In the genomic region with DNA sequence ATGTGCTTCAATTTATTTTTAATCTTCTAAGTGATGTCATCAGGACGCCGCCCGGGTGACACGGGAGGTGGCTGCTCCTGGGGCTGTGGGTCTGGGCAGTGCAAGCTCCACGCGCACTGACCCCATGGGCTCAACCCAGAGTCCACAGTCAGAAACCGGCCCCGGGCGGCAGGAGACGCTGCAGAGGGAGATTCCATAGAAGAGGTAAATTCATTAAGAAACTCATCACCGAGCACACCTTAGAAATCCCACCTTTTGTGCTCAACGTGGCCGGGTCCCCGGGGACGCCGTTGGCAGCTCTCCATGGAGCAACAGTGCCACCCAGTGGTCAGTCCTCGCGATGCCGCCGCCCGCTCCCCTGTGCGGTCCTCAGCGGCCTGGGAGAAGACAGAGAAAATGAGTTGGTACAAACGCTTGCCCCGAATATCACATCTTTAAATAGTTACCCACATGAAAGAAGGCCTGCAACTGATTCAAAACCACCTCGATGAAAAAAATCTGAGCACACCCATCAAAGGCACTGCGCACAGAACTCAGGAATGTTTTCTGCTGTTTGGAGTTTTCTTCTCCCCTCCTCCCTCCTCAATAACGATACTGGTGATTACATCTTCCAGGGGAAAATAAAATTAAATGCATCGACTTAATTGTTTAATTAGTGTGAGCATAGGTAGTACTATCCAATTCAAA, we compare ENCODE assay signal across 8 cellular contexts.
DNase-seq lines count a peak whose midpoint lies in the region; ATAC-seq, FAIRE-seq and TF ChIP-seq lines count a peak whose summit lies in the region.

No MANE protein-coding gene starts in this region.

- peak; percentile 96 for FAIRE-seq in GM12891 (lab: Jason Lieb, UNC)

- no peaks in the 10 kb centered on the region for H3K36me3 Mint-ChIP-seq in activated naive CD8-positive, alpha-beta T cell treated with anti-CD3 and anti-CD28 coated beads, Interleukin-2, amount 50 U/mL, for 24 hours (ENCODE audit: low read depth)

- WGBS in hepatocyte (ENCODE audit: low lambda C conversion rate, missing lambda C conversion rate) = 11% methylated on average over 29 of the region's 29 CpGs
- 15% methylated on average over 29 of the region's 29 CpGs for WGBS in smooth muscle cell (ENCODE audit: low lambda C conversion rate)

- H2AFZ ChIP-seq in SU-DHL-6 (ENCODE audit: low read depth, low read length, severe bottlenecking) (peak overlapping the region; percentile 66), hepatocyte (peak overlapping the region; percentile 34), smooth muscle cell (ENCODE audit: low read depth) (peak overlapping the region; percentile 89)

- H3K9me3 Mint-ChIP-seq in activated naive CD8-positive, alpha-beta T cell treated with anti-CD3 and anti-CD28 coated beads, Interleukin-2, amount 50 U/mL, for 24 hours = no peaks in the 10 kb centered on the region

- H3K4me2 ChIP-seq in SU-DHL-6 (ENCODE audit: low read depth, low read length, poor library complexity, severe bottlenecking) (peak overlapping the region; percentile 51), hepatocyte (peak overlapping the region; percentile 79), smooth muscle cell (peak overlapping the region; percentile 96)

- H3K27ac Mint-ChIP-seq in activated naive CD8-positive, alpha-beta T cell treated with anti-CD3 and anti-CD28 coated beads, Interleukin-2, amount 50 U/mL, for 24 hours = no peak overlapping the region

- no peak overlapping the region for H3K4me3 Mint-ChIP-seq in activated naive CD8-positive, alpha-beta T cell treated with anti-CD3 and anti-CD28 coated beads, Interleukin-2, amount 50 U/mL, for 24 hours

- TF ChIP-seq POLR2A in GM12891 (IDR thresholded peaks at IDR 0.05; ENCODE audit: low read depth, low read length) = no peak

- H3K9ac ChIP-seq in SU-DHL-6 (ENCODE audit: low read length) (peak overlapping the region; percentile 41), smooth muscle cell (ENCODE audit: low read depth) (no peak overlapping the region)

- H4K20me1 ChIP-seq in SU-DHL-6 (ENCODE audit: low read depth, low read length) = no peaks in the 10 kb centered on the region
- H4K20me1 ChIP-seq in hepatocyte (ENCODE audit: insufficient read depth, poor library complexity, severe bottlenecking) = no peaks in the 10 kb centered on the region
- no peaks in the 10 kb centered on the region for H4K20me1 ChIP-seq in smooth muscle cell (ENCODE audit: low read depth)

- H3K27ac ChIP-seq in SU-DHL-6 (ENCODE audit: low read depth, low read length) = peak overlapping the region; percentile 73
- H3K27ac ChIP-seq in hepatocyte = peak overlapping the region; percentile 32
- H3K27ac ChIP-seq in smooth muscle cell (ENCODE audit: low read depth) = peak overlapping the region; percentile 3

- H3K27me3 Mint-ChIP-seq in activated naive CD8-positive, alpha-beta T cell treated with anti-CD3 and anti-CD28 coated beads, Interleukin-2, amount 50 U/mL, for 24 hours = peaks cover 21% of the 10 kb centered on the region

- no peaks in the 10 kb centered on the region for H3K36me3 ChIP-seq in MG63
- peaks cover 13% of the 10 kb centered on the region; the same call in 1 of the 2 replicates for H3K36me3 ChIP-seq in SU-DHL-6 (ENCODE audit: low read length)
- no peaks in the 10 kb centered on the region for H3K36me3 ChIP-seq in hepatocyte (replicated peaks; ENCODE audit: insufficient read depth, low read depth)
- no peaks in the 10 kb centered on the region for H3K36me3 ChIP-seq in smooth muscle cell (ENCODE audit: low read depth)

- POLR2A ChIA-PET in HEK293T (lab: Yijun Ruan, JAX) = no interaction called here

- H3K4me3 ChIP-seq in MG63 = no peak overlapping the region
- H3K4me3 ChIP-seq in SU-DHL-6 (ENCODE audit: insufficient read depth, low read length, poor library complexity, severe bottlenecking) = peak overlapping the region; percentile 40
- no peak overlapping the region for H3K4me3 ChIP-seq in hepatocyte
- H3K4me3 ChIP-seq in smooth muscle cell = peak overlapping the region; percentile 58

- H3K27me3 ChIP-seq in MG63 (no peaks in the 10 kb centered on the region), SU-DHL-6 (ENCODE audit: low read length) (no peaks in the 10 kb centered on the region), hepatocyte (no peaks in the 10 kb centered on the region), smooth muscle cell (ENCODE audit: low read depth) (peaks cover 8% of the 10 kb centered on the region)

- CTCF ChIA-PET in HEK293T (lab: Yijun Ruan, JAX) = interaction anchor here (0.8 kb wide), 1 partner anchor 48 kb away, joined by 3 read pairs; no protein-coding TSS in a partner anchor

- peaks cover 16% of the 10 kb centered on the region; the same call in 1 of the 2 replicates for H3K79me2 ChIP-seq in SU-DHL-6 (ENCODE audit: insufficient read depth, low read length)
- H3K79me2 ChIP-seq in hepatocyte = no peaks in the 10 kb centered on the region
- no peaks in the 10 kb centered on the region for H3K79me2 ChIP-seq in smooth muscle cell (ENCODE audit: low read depth)

- TF ChIP-seq CTCF in SU-DHL-6 (IDR thresholded peaks at IDR 0.05; ENCODE audit: insufficient read depth, low read length, poor library complexity, severe bottlenecking) = peak; percentile 90
- peak; percentile 99 for TF ChIP-seq CTCF in hepatocyte (IDR thresholded peaks at IDR 0.05; ENCODE audit: poor library complexity)
- TF ChIP-seq CTCF in smooth muscle cell (IDR thresholded peaks at IDR 0.05; ENCODE audit: borderline replicate concordance, insufficient read depth, poor library complexity, severe bottlenecking) = peak; percentile 97

- peak; percentile 64 for DNase-seq in GM12891 (ENCODE audit: insufficient read length, low spot score)
- peak; percentile 71 for DNase-seq in HEK293T (ENCODE audit: extremely low spot score)
- DNase-seq in MG63 = peak; percentile 41
- peak; percentile 86 for DNase-seq in activated naive CD8-positive, alpha-beta T cell treated with anti-CD3 and anti-CD28 coated beads, Interleukin-2, amount 50 U/mL, for 24 hours
- peak; percentile 80 for DNase-seq in hepatocyte (ENCODE audit: low spot score)
- peak; percentile 46 for DNase-seq in smooth muscle cell (lab: John Stamatoyannopoulos, UW; ENCODE audit: unreplicated experiment)
- no peak for DNase-seq in MV-4-11 (lab: John Stamatoyannopoulos, UW)

- H3K9me2 ChIP-seq in SU-DHL-6 (replicated peaks; ENCODE audit: insufficient read depth, low read length) = no peaks in the 10 kb centered on the region
- H3K9me2 ChIP-seq in hepatocyte (replicated peaks; ENCODE audit: insufficient read depth) = no peaks in the 10 kb centered on the region

- H3K9me3 ChIP-seq in MG63 (no peaks in the 10 kb centered on the region), SU-DHL-6 (ENCODE audit: insufficient read depth, low read length) (no peaks in the 10 kb centered on the region), hepatocyte (ENCODE audit: low read depth) (no peaks in the 10 kb centered on the region), smooth muscle cell (replicated peaks; ENCODE audit: low read depth) (no peaks in the 10 kb centered on the region)

- H3K4me1 Mint-ChIP-seq in activated naive CD8-positive, alpha-beta T cell treated with anti-CD3 and anti-CD28 coated beads, Interleukin-2, amount 50 U/mL, for 24 hours = peaks cover 8% of the 10 kb centered on the region

- peak; percentile 85 for ATAC-seq in activated naive CD8-positive, alpha-beta T cell treated with anti-CD3 and anti-CD28 coated beads, Interleukin-2, amount 50 U/mL, for 24 hours

- peaks cover 24% of the 10 kb centered on the region for H3F3A ChIP-seq in SU-DHL-6 (ENCODE audit: insufficient read depth)
- no peaks in the 10 kb centered on the region for H3F3A ChIP-seq in smooth muscle cell (ENCODE audit: low read depth)

- H3K4me1 ChIP-seq in hepatocyte (ENCODE audit: insufficient read depth) (peaks cover 6% of the 10 kb centered on the region), smooth muscle cell (ENCODE audit: low read depth) (peaks cover 12% of the 10 kb centered on the region)

TF ChIP-seq in GM12891, 5 proteins besides CTCF, POLR2A, EP300 and RAD21:
- TF ChIP-seq POU2F2 (IDR thresholded peaks at IDR 0.05; ENCODE audit: low read depth, low read length) = no peak
- no peak for TF ChIP-seq TAF1 (IDR thresholded peaks at IDR 0.05; ENCODE audit: low read depth, low read length)
- no peak for TF ChIP-seq POLR2AphosphoS5 (IDR thresholded peaks at IDR 0.05; ENCODE audit: low read depth, low read length)
- TF ChIP-seq PAX5 (IDR thresholded peaks at IDR 0.05; ENCODE audit: insufficient read depth, low read length, severe bottlenecking) = no peak
- no peak for TF ChIP-seq SPI1 (IDR thresholded peaks at IDR 0.05; ENCODE audit: low read depth, low read length)

TF ChIP-seq in HEK293T, 16 proteins besides CTCF, POLR2A, EP300 and RAD21:
- TF ChIP-seq FOXA1 (IDR thresholded peaks at IDR 0.05) (no peak), FOXM1 (IDR thresholded peaks at IDR 0.05; ENCODE audit: borderline replicate concordance) (no peak), HDGF (IDR thresholded peaks at IDR 0.05; ENCODE audit: borderline replicate concordance) (no peak), NFRKB (IDR thresholded peaks at IDR 0.05) (no peak), L3MBTL2 (conservative IDR thresholded peaks at IDR 0.05) (no peak), FOXK2 (IDR thresholded peaks at IDR 0.05) (no peak), LEF1 (IDR thresholded peaks at IDR 0.05; ENCODE audit: borderline replicate concordance) (no peak), ELF4 (IDR thresholded peaks at IDR 0.05) (no peak), ZNF384 (IDR thresholded peaks at IDR 0.05) (no peak), ARNT (IDR thresholded peaks at IDR 0.05) (no peak), BHLHE40 (IDR thresholded peaks at IDR 0.05; ENCODE audit: borderline replicate concordance) (no peak), SP1 (IDR thresholded peaks at IDR 0.05) (no peak)
TF ChIP-seq in HEK293T: peak in this region for 0.

Comparison
In these comparisons a context has a peak if more than half of its experiments do, and no peak if none do; other contexts are left out.
1. H3K4me3 ChIP-seq: peak in SU-DHL-6 (single experiment) and smooth muscle cell (single experiment); none in MG63 (single experiment) and hepatocyte (single experiment).
2. H2AFZ ChIP-seq: peak in every context shown above with its lines; median percentile 89 in smooth muscle cell; 66 in SU-DHL-6; 34 in hepatocyte.
3. H3K27ac ChIP-seq: peak in every context shown above with its lines; median percentile 73 in SU-DHL-6; 32 in hepatocyte; 3 in smooth muscle cell.
4. Peak in every context shown above with its lines, with median percentiles within 50 percentile points of each other: H3K4me2 ChIP-seq and CTCF ChIP-seq.